ENCODE assay signal across 9 cellular contexts in genomic region chr5:54673523-54674225, GRCh38.
DNase-seq lines count a peak whose midpoint lies in the region; ATAC-seq, FAIRE-seq and TF ChIP-seq lines count a peak whose summit lies in the region.
"Had no signal": no experiment of that assay in that cellular context is flagged by ENCODE, and none has a peak within 500 bp of the region (broad histone marks: within the 10 kb centered on the region; RNA-seq: fewer than 3 reads in every experiment).

No MANE protein-coding gene starts in this region.

- FAIRE-seq in GM12891 (lab: Jason Lieb, UNC): no peak
- FAIRE-seq: GM18507 had no signal

- DNase-seq in GM12891 (ENCODE audit: insufficient read length, low spot score) (no peak), activated T-cell treated with anti-CD3 and anti-CD28 coated beads for 48 hours (ENCODE audit: low read depth) (peak; percentile 3), left lobe of liver (ENCODE audit: low spot score) (peak; percentile 59), erythroblast (lab: John Stamatoyannopoulos, UW) (no peak), neuronal stem cell (ENCODE audit: low spot score) (no peak), trophoblast cell (no peak)

- H2BK12ac ChIP-seq in neuronal stem cell (ENCODE audit: low read length) (no peak overlapping the region), trophoblast cell (ENCODE audit: low read length) (no peak overlapping the region)

- H3K79me1 ChIP-seq in neuronal stem cell (ENCODE audit: low read depth, low read length) (no peaks in the 10 kb centered on the region), trophoblast cell (ENCODE audit: low read length) (no peaks in the 10 kb centered on the region)

- H4K8ac ChIP-seq in neuronal stem cell (ENCODE audit: low read depth, low read length): no peak overlapping the region
- H4K8ac ChIP-seq in trophoblast cell (ENCODE audit: low read depth, low read length): no peak overlapping the region

- no peak overlapping the region for H2BK15ac ChIP-seq in neuronal stem cell (ENCODE audit: low read length)

- ATAC-seq in HG03135 (IDR thresholded peaks at IDR 0.05; ENCODE audit: unreplicated experiment) (peak; percentile 60), left lobe of liver (peak; percentile 64), HG03521 (IDR thresholded peaks at IDR 0.05; ENCODE audit: unreplicated experiment) (no peak)

- no peak overlapping the region for H4K12ac ChIP-seq in trophoblast cell (ENCODE audit: low read depth, low read length)

- no peak overlapping the region for H3K4ac ChIP-seq in neuronal stem cell (ENCODE audit: low read length)
- no peak overlapping the region for H3K4ac ChIP-seq in trophoblast cell (ENCODE audit: low read depth, low read length)

- H2BK5ac ChIP-seq in neuronal stem cell (ENCODE audit: low read length) (no peak overlapping the region), trophoblast cell (ENCODE audit: low read depth, low read length, poor library complexity) (no peak overlapping the region)

- H4K91ac ChIP-seq in neuronal stem cell (ENCODE audit: low read depth, low read length, poor library complexity) (no peak overlapping the region), trophoblast cell (ENCODE audit: low read depth, low read length) (no peak overlapping the region)

- no peaks in the 10 kb centered on the region for H3K36me3 ChIP-seq in neuronal stem cell (replicated peaks in 1 of 2; ENCODE audit: control insufficient read depth in 2 of 2, insufficient read depth in 2 of 2, low read length in 2 of 2)
- no peaks in the 10 kb centered on the region for H3K36me3 ChIP-seq in trophoblast cell (ENCODE audit: control insufficient read depth in 1 of 2, insufficient read depth in 2 of 2, low read length in 2 of 2)

- H3K18ac ChIP-seq in neuronal stem cell (ENCODE audit: low read length): no peak overlapping the region
- H3K18ac ChIP-seq in trophoblast cell (ENCODE audit: low read length): no peak overlapping the region

- WGBS in neuronal stem cell (ENCODE audit: extremely low coverage in 2 of 2, insufficient read length in 2 of 2, insufficient replicate concordance in 1 of 2), 2 donors: no CpG with 5 or more reads among the region's 4 CpGs
- WGBS in trophoblast cell (ENCODE audit: extremely low coverage, insufficient coverage, insufficient read length): no CpG with 5 or more reads among the region's 4 CpGs

- no peaks in the 10 kb centered on the region for H3K79me2 ChIP-seq in trophoblast cell (ENCODE audit: control insufficient read depth, insufficient read depth, low read length, poor library complexity)

- H2AK5ac ChIP-seq in neuronal stem cell (ENCODE audit: low read depth, low read length) (no peak overlapping the region), trophoblast cell (ENCODE audit: low read length) (no peak overlapping the region)

- no peak overlapping the region for H3K23ac ChIP-seq in neuronal stem cell (ENCODE audit: low read depth, low read length, poor library complexity)
- no peak overlapping the region for H3K23ac ChIP-seq in trophoblast cell (ENCODE audit: low read length)

- H3K9me3 ChIP-seq in neuronal stem cell (replicated peaks in 1 of 2; ENCODE audit: control insufficient read depth in 2 of 2, insufficient read depth in 1 of 2, low read depth in 1 of 2, low read length in 2 of 2) (peaks cover 4 to 8% of the 10 kb centered on the region in 2 donors), trophoblast cell (ENCODE audit: insufficient read depth, low read depth, low read length) (no peaks in the 10 kb centered on the region)

- H3K27ac ChIP-seq in neuronal stem cell (replicated peaks; ENCODE audit: low read length) (no peak overlapping the region), trophoblast cell (ENCODE audit: low read depth, low read length) (no peak overlapping the region)

- TF ChIP-seq POLR2A in GM12891 (IDR thresholded peaks at IDR 0.05; ENCODE audit: low read depth, low read length) (no peak), erythroblast (IDR thresholded peaks at IDR 0.05; ENCODE audit: low read length) (no peak)

- H2AFZ ChIP-seq in neuronal stem cell (ENCODE audit: low read length): no peak overlapping the region
- H2AFZ ChIP-seq in trophoblast cell (ENCODE audit: insufficient read depth, low read length, poor library complexity): no peak overlapping the region

- no peak overlapping the region for H3K4me3 ChIP-seq in neuronal stem cell (ENCODE audit: low read length in 2 of 2)
- no peak overlapping the region for H3K4me3 ChIP-seq in trophoblast cell (ENCODE audit: low read depth, low read length)

- no peak overlapping the region for H3K4me2 ChIP-seq in neuronal stem cell (ENCODE audit: insufficient read depth, low read length, poor library complexity, severe bottlenecking)
- no peak overlapping the region for H3K4me2 ChIP-seq in trophoblast cell (ENCODE audit: low read length)

- no peak overlapping the region for H2BK120ac ChIP-seq in neuronal stem cell (ENCODE audit: low read depth, low read length)
- H2BK120ac ChIP-seq in trophoblast cell (ENCODE audit: insufficient read depth, low read length, poor library complexity): no peak overlapping the region

- H3K14ac ChIP-seq in neuronal stem cell (ENCODE audit: low read length) (no peak overlapping the region), trophoblast cell (ENCODE audit: low read length) (no peak overlapping the region)

- H3K27me3 ChIP-seq in neuronal stem cell (ENCODE audit: control insufficient read depth in 3 of 3, insufficient read depth in 3 of 3, low read depth in 1 of 3, low read length in 3 of 3) (no peaks in the 10 kb centered on the region), trophoblast cell (ENCODE audit: insufficient read depth, low read length) (no peaks in the 10 kb centered on the region)

- H3K9ac ChIP-seq in neuronal stem cell (ENCODE audit: low read depth, low read length, poor library complexity): no peak overlapping the region
- H3K9ac ChIP-seq in trophoblast cell (ENCODE audit: low read length): no peak overlapping the region

- H3K4me1 ChIP-seq in neuronal stem cell (ENCODE audit: control insufficient read depth in 2 of 2, insufficient read depth in 1 of 2, low read depth in 1 of 2, low read length in 2 of 2): peaks cover 0 to 3% of the 10 kb centered on the region in 2 donors
- no peaks in the 10 kb centered on the region for H3K4me1 ChIP-seq in trophoblast cell (ENCODE audit: control insufficient read depth in 1 of 2, insufficient read depth in 2 of 2, low read length in 2 of 2)

TF ChIP-seq in GM12891, 5 proteins besides CTCF, POLR2A, EP300 and RAD21:
- peak; percentile 80 for TF ChIP-seq POU2F2 (IDR thresholded peaks at IDR 0.05; ENCODE audit: low read depth, low read length)
- TF ChIP-seq SPI1 (IDR thresholded peaks at IDR 0.05; ENCODE audit: low read depth, low read length): peak; percentile 71
- no peak for TF ChIP-seq TAF1 (IDR thresholded peaks at IDR 0.05; ENCODE audit: low read depth, low read length)

Comparison
In these comparisons a context has a peak if more than half of its experiments do, and no peak if none do; other contexts are left out.
1. DNase-seq: peak in activated T-cell treated with anti-CD3 and anti-CD28 coated beads for 48 hours (single experiment) and left lobe of liver (single experiment); none in GM12891 (single experiment), erythroblast (0 of 2), neuronal stem cell (single experiment) and trophoblast cell (0 of 2).